Comparison of ENCODE assay signal across 24 cellular contexts in genomic region chr22:37075822-37076433, GRCh38. TPM values are rescaled to one million over a fixed set of nuclear protein-coding genes. Genes with fewer than 3 reads are reported as not detected.
"Had no signal": no experiment of that assay in that cellular context is flagged by ENCODE, and none has a peak within 500 bp of the region (broad histone marks: within the 10 kb centered on the region; RNA-seq: fewer than 3 reads in every experiment).

No MANE protein-coding gene starts in this region.

- H3K9me3 Mint-ChIP-seq: activated naive CD4-positive, alpha-beta T cell treated with anti-CD3 and anti-CD28 coated beads, Interleukin-2, amount 50 U/mL, for 72 hours; activated T-cell treated with anti-CD3 and anti-CD28 coated beads, Interleukin-2, amount 50 U/mL, for 72 hours had no signal

- H3K27ac Mint-ChIP-seq: activated naive CD4-positive, alpha-beta T cell treated with anti-CD3 and anti-CD28 coated beads, Interleukin-2, amount 50 U/mL, for 72 hours; activated T-cell treated with anti-CD3 and anti-CD28 coated beads, Interleukin-2, amount 50 U/mL, for 72 hours had no signal

- DNase-seq: activated CD4-positive, alpha-beta T cell treated with anti-CD3 and anti-CD28 coated beads for 4 hours; activated CD4-positive, alpha-beta T cell treated with anti-CD3 and anti-CD28 coated beads, Interleukin-2, amount 50 U/mL, for 4 hours; activated CD8-positive, alpha-beta memory T cell treated with anti-CD3 and anti-CD28 coated beads, Interleukin-2, amount 50 U/mL, for 4 hours; activated effector memory CD4-positive, alpha-beta T cell treated with anti-CD3 and anti-CD28 coated beads, Interleukin-2, amount 50 U/mL, for 16 hours; activated naive CD4-positive, alpha-beta T cell treated with Interleukin-2 at 50 U/mL for 16 hours; activated T-cell treated with anti-CD3 and anti-CD28 coated beads, Interleukin-2, amount 50 U/mL, for 72 hours; brain microvascular endothelial cell; KG1; MV-4-11; NCI-H1092 treated with DMSO at 0.1 percent for 48 hours; NCI-H1417 treated with DMSO at 0.1 percent for 48 hours; NCI-H1694 treated with DMSO at 0.1 percent for 48 hours; NCI-H2029 treated with DMSO at 0.1 percent for 48 hours; NCI-H510A treated with DMSO at 0.1 percent for 48 hours; NCI-H69; Peyer's patch; Right ventricle myocardium superior; SJCRH30; SK-N-SH; T-helper 1 cell had no signal

- H3K4me3 Mint-ChIP-seq: activated T-cell treated with anti-CD3 and anti-CD28 coated beads, Interleukin-2, amount 50 U/mL, for 72 hours had no signal

- H3K36me3 Mint-ChIP-seq: activated naive CD4-positive, alpha-beta T cell treated with anti-CD3 and anti-CD28 coated beads, Interleukin-2, amount 50 U/mL, for 72 hours had no signal

- ATAC-seq: activated naive CD4-positive, alpha-beta T cell treated with anti-CD3 and anti-CD28 coated beads, Interleukin-2, amount 50 U/mL, for 72 hours; activated T-cell treated with anti-CD3 and anti-CD28 coated beads, Interleukin-2, amount 50 U/mL, for 72 hours had no signal

RNA-seq across cellular contexts. Expression of gene TMPRSS6, which starts 33.6 kb away (rescaled TPM):
- total RNA-seq: cardiac muscle cell, LHCN-M2, M059J, Right ventricle myocardium superior, SJCRH30 had no signal
